17 cellular contexts compared by ENCODE assay signal in genomic region chr6:16216501-16217155, GRCh38. TPM values are rescaled to one million over a fixed set of nuclear protein-coding genes. Genes with fewer than 3 reads are reported as not detected.
DNase-seq lines count a peak whose midpoint lies in the region; ATAC-seq, FAIRE-seq and TF ChIP-seq lines count a peak whose summit lies in the region.
"Had no signal": no experiment of that assay in that cellular context is flagged by ENCODE, and none has a peak within 500 bp of the region (broad histone marks: within the 10 kb centered on the region; RNA-seq: fewer than 3 reads in every experiment).

No MANE protein-coding gene starts in this region.

- H2BK5ac ChIP-seq in H1 (ENCODE audit: low read depth, low read length): no peak overlapping the region

- H4K8ac ChIP-seq in H1 (ENCODE audit: extremely low read depth, insufficient read depth, low read length): no peak overlapping the region

- H3K4me3 ChIP-seq in H1 (ENCODE audit: extremely low read depth in 1 of 4, insufficient read depth in 2 of 4, low read depth in 3 of 4, low read length in 4 of 4) (peak overlapping the region in 1 of 4 experiments; percentile 38; a peak in 2 of 8 replicates), HepG2 (replicated peaks in 1 of 3; ENCODE audit: insufficient read depth in 1 of 3, low read depth in 2 of 3, low read length in 3 of 3) (no peak overlapping the region), skeletal muscle tissue (ENCODE audit: low read length in 3 of 3) (peak overlapping the region in 2 of 3 donors; percentile 41 to 43)

- H3K9ac ChIP-seq in H1 (replicated peaks in 1 of 4; ENCODE audit: extremely low read depth in 1 of 4, low read depth in 3 of 4, low read length in 3 of 4) (no peak overlapping the region), HepG2 (ENCODE audit: insufficient read depth, low read depth, low read length) (no peak overlapping the region), skeletal muscle tissue (ENCODE audit: low read depth in 1 of 3, low read length in 3 of 3) (peak overlapping the region in 1 of 3 donors; percentile 5)

- FAIRE-seq in H1 (lab: Jason Lieb, UNC) (no peak), HepG2 (lab: Jason Lieb, UNC) (no peak)
- FAIRE-seq: endometrium, H54 had no signal

- intact Hi-C loops in HepG2 (cut with micrococcal nuclease; ENCODE audit: unreplicated experiment): no loop called here

- no peaks in the 10 kb centered on the region for H3K4me1 ChIP-seq in H1 (replicated peaks in 1 of 4; ENCODE audit: control insufficient read depth in 3 of 4, insufficient read depth in 4 of 4, low read length in 3 of 4)
- peaks cover 6% of the 10 kb centered on the region; the same call in 1 of the 2 replicates for H3K4me1 ChIP-seq in HepG2 (ENCODE audit: insufficient read depth, low read length)
- H3K4me1 ChIP-seq in skeletal muscle tissue (ENCODE audit: control insufficient read depth in 3 of 3, insufficient read depth in 3 of 3, low read length in 3 of 3): peaks cover 0 to 5% (median 0%) of the 10 kb centered on the region in 3 donors

- H3K36me3 ChIP-seq in H1 (ENCODE audit: control insufficient read depth in 2 of 4, insufficient read depth in 4 of 4, low read length in 3 of 4) (no peaks in the 10 kb centered on the region), HepG2 (replicated peaks in 1 of 2; ENCODE audit: control insufficient read depth in 1 of 2, insufficient read depth in 2 of 2, low read length in 2 of 2) (no peaks in the 10 kb centered on the region), skeletal muscle tissue (ENCODE audit: control insufficient read depth in 3 of 3, insufficient read depth in 3 of 3, low read length in 3 of 3) (no peaks in the 10 kb centered on the region)

- H3K4me2 ChIP-seq in H1 (ENCODE audit: insufficient read depth in 1 of 2, low read depth in 2 of 2, low read length in 2 of 2): peak overlapping the region in 1 of 2 experiments; percentile 24; a peak in 2 of 4 replicates
- H3K4me2 ChIP-seq in HepG2 (ENCODE audit: low read depth, low read length): no peak overlapping the region

- no peak overlapping the region for H3K14ac ChIP-seq in H1 (ENCODE audit: insufficient read length)

- H3K18ac ChIP-seq in H1 (ENCODE audit: extremely low read depth, low read length): no peak overlapping the region; the same call in 1 of the 2 replicates

- TF ChIP-seq CTCF in H1 (IDR thresholded peaks at IDR 0.05; ENCODE audit: control extremely low read depth in 1 of 3, insufficient read depth in 1 of 3, low read depth in 1 of 3, low read length in 3 of 3) (peak in 1 of 3 experiments; percentile 0; a peak in 1 of 4 replicates), HepG2 (CRISPR knock-in tag; IDR thresholded peaks at IDR 0.05) (no peak)

- no peak overlapping the region for H2AK5ac ChIP-seq in H1 (ENCODE audit: low read depth, low read length)

- H2BK20ac ChIP-seq in H1 (ENCODE audit: low read length): no peak overlapping the region

- TF ChIP-seq RAD21 in H1 (IDR thresholded peaks at IDR 0.05 in 1 of 2, conservative IDR thresholded peaks at IDR 0.05 in 1 of 2; ENCODE audit: low read depth in 2 of 2, low read length in 2 of 2) (no peak), HepG2 (CRISPR knock-in tag; IDR thresholded peaks at IDR 0.05) (no peak)

- no peak overlapping the region for H2BK15ac ChIP-seq in H1 (ENCODE audit: low read length)

- CTCF ChIA-PET in H1 (lab: Charles Lee; ENCODE audit: partially characterized antibody) (interaction anchor here (1.5 to 5.3 kb wide), 6 partner anchors 10 to 60 kb away, joined by 4 to 30 read pairs (median 8); no protein-coding TSS in a partner anchor), HepG2 (lab: Yijun Ruan, JAX; ENCODE audit: low intra/inter-chr PET ratio, low total read pairs) (no interaction called here)

- no peak overlapping the region for H3K27ac ChIP-seq in H1 (ENCODE audit: low read depth, low read length)
- no peak overlapping the region for H3K27ac ChIP-seq in HepG2 (ENCODE audit: extremely low read length, insufficient read depth, low read length)
- no peak overlapping the region for H3K27ac ChIP-seq in skeletal muscle tissue (ENCODE audit: low read depth, low read length)

- TF ChIP-seq EP300 in H1 (IDR thresholded peaks at IDR 0.05; ENCODE audit: borderline replicate concordance in 1 of 2, low read depth in 2 of 2, low read length in 2 of 2) (no peak), HepG2 (IDR thresholded peaks at IDR 0.05; ENCODE audit: low read depth in 2 of 2, low read length in 2 of 2) (no peak), HepG2 (CRISPR knock-in tag; IDR thresholded peaks at IDR 0.05; ENCODE audit: borderline replicate concordance) (no peak)

- H3K56ac ChIP-seq in H1 (replicated peaks; ENCODE audit: insufficient read length, low read depth, low read length): no peak overlapping the region

- BruUV-seq in HepG2 (replicated peaks; lab: Mats Ljungman, UMichigan): no TSS peak

- DNase-seq in NCI-H446 treated with DMSO at 0.1 percent for 48 hours (lab: John Stamatoyannopoulos, UW) (peak; percentile 14), H1 (ENCODE audit: low read depth in 1 of 2, low spot score in 2 of 2) (peak in 1 of 2 experiments; percentile 54), HepG2 (ENCODE audit: low spot score) (no peak), NCI-H1105 treated with DMSO at 0.1 percent for 48 hours (lab: John Stamatoyannopoulos, UW) (no peak)
- DNase-seq: activated effector memory CD4-positive, alpha-beta T cell treated with anti-CD3 and anti-CD28 coated beads, Interleukin-2, amount 50 U/mL, for 16 hours; AML-193; DMS153; naive B cell; NCI-H1092 treated with DMSO at 0.1 percent for 48 hours; stimulated activated naive CD8-positive, alpha-beta T cell treated with anti-CD3 and anti-CD28 coated beads, Interleukin-15, amount 100 ng/mL, for 72 hours had no signal

- no peak overlapping the region for H4K5ac ChIP-seq in H1 (ENCODE audit: insufficient read length, low read depth, low read length)

- H2BK12ac ChIP-seq in H1 (ENCODE audit: low read depth, low read length): no peak overlapping the region

- H3K23me2 ChIP-seq in H1 (ENCODE audit: low read depth, low read length): no peaks in the 10 kb centered on the region

- POLR2A ChIA-PET in H1 (lab: Charles Lee; ENCODE audit: partially characterized antibody) (interaction anchor here (1.3 kb wide), 1 partner anchor 88 kb away, joined by 3 read pairs; the partner anchor contains the start of gene MYLIP), HepG2 (lab: Yijun Ruan, JAX) (no interaction called here)

- no peaks in the 10 kb centered on the region for H4K20me1 ChIP-seq in H1 (replicated peaks in 1 of 2; ENCODE audit: control insufficient read depth in 1 of 2, insufficient read depth in 2 of 2, low read length in 2 of 2)
- no peaks in the 10 kb centered on the region; the same call in 1 of the 2 replicates for H4K20me1 ChIP-seq in HepG2 (ENCODE audit: insufficient read depth, low read length)

- no peak overlapping the region for H3K23ac ChIP-seq in H1 (ENCODE audit: insufficient read length)

- H2BK120ac ChIP-seq in H1 (replicated peaks; ENCODE audit: low read depth, low read length): no peak overlapping the region

- H3K9me3 ChIP-seq in H1 (ENCODE audit: insufficient read depth in 2 of 2, low read depth in 1 of 2, low read length in 1 of 2) (no peaks in the 10 kb centered on the region), HepG2 (ENCODE audit: low read length) (no peaks in the 10 kb centered on the region), skeletal muscle tissue (ENCODE audit: control insufficient read depth in 3 of 3, low read length in 3 of 3) (no peaks in the 10 kb centered on the region)

- H3K27me3 ChIP-seq in H1 (replicated peaks in 1 of 4; ENCODE audit: control insufficient read depth in 3 of 4, extremely low read depth in 1 of 4, insufficient read depth in 3 of 4, low read length in 3 of 4): peaks cover 0 to 3% (median 0%) of the 10 kb centered on the region in 4 experiments; a peak in 2 of 7 replicates
- peaks cover 6 to 14% of the 10 kb centered on the region in 2 experiments; a peak in 2 of 5 replicates for H3K27me3 ChIP-seq in HepG2 (ENCODE audit: control insufficient read depth in 1 of 2, insufficient read depth in 2 of 2, low read length in 2 of 2)
- peaks cover 0 to 5% (median 0%) of the 10 kb centered on the region in 3 donors for H3K27me3 ChIP-seq in skeletal muscle tissue (ENCODE audit: control insufficient read depth in 3 of 3, insufficient read depth in 3 of 3, low read length in 3 of 3)

- no peaks in the 10 kb centered on the region for H3K79me1 ChIP-seq in H1 (ENCODE audit: low read depth, low read length)

- H4K91ac ChIP-seq in H1 (replicated peaks; ENCODE audit: insufficient read length, low read length): no peak overlapping the region

- 60% methylated on average over 34 of the region's 43 CpGs; no CpG with 5 or more reads in 1 of the 2 experiments for WGBS in H1 (ENCODE audit: extremely low coverage in 1 of 2, insufficient coverage in 1 of 2, insufficient read length in 1 of 2, insufficient replicate concordance in 2 of 2, low coverage in 1 of 2, low lambda C conversion rate in 2 of 2, missing lambda C conversion rate in 1 of 2), 2 experiments
- WGBS in HepG2 (ENCODE audit: low lambda C conversion rate): 64% methylated on average over 26 of the region's 43 CpGs

- H2AFZ ChIP-seq in H1 (ENCODE audit: low read length): 0 out of 2 replicates have a peak overlapping the region, but pooled peaks have one; percentile 29
- H2AFZ ChIP-seq in HepG2 (ENCODE audit: low read length): no peak overlapping the region

- in situ Hi-C loops in HepG2 (cut with HindIII; ENCODE audit: extremely low pct_ligation_motif_present, low pct_unique_long_range_greater_than_20kb): no loop called here

- H3K79me2 ChIP-seq in H1 (ENCODE audit: control insufficient read depth in 1 of 2, insufficient read depth in 2 of 2, low read length in 2 of 2) (no peaks in the 10 kb centered on the region), HepG2 (ENCODE audit: insufficient read depth, low read length) (no peaks in the 10 kb centered on the region)

- ATAC-seq in HepG2 (no peak), GM21737 (IDR thresholded peaks at IDR 0.05; ENCODE audit: unreplicated experiment) (no peak), GM18868 (IDR thresholded peaks at IDR 0.05; ENCODE audit: unreplicated experiment) (no peak), GM18867 (IDR thresholded peaks at IDR 0.05; ENCODE audit: unreplicated experiment) (no peak)
- ATAC-seq: SK-N-SH treated with all-trans-retinoic acid at 6 μM for 48 hours had no signal

- no peak overlapping the region for H3K4ac ChIP-seq in H1 (replicated peaks; ENCODE audit: insufficient read length, low read depth, low read length)

- TF ChIP-seq POLR2A in H1 (IDR thresholded peaks at IDR 0.05; ENCODE audit: control extremely low read depth in 1 of 2, low read depth in 2 of 2, low read length in 2 of 2) (no peak), HepG2 (IDR thresholded peaks at IDR 0.05; ENCODE audit: insufficient read depth in 1 of 2, low read depth in 2 of 2, low read length in 2 of 2) (no peak)

RNA-seq across cellular contexts. Expression of gene GMPR, which starts 21.8 kb away (rescaled TPM):
- total RNA-seq in H1 (2021; fragmentation: NEBNext Ultra II Directional; extraction: Animal tissue kit (Norgen Biotek cat#: 25700)): 0.99 and 1.2 TPM in 2 replicates
- polyA plus RNA-seq in H1 (2011; rRNA removed) (1.2 and 1.7 TPM in 2 replicates), HepG2 (2011; rRNA removed) (not detected in 2 replicates)
- polyA plus RNA-seq in H1 (2011; cell fraction: cytosol; rRNA removed): 1.1 TPM
- polyA plus RNA-seq in H1 (2011; cell fraction: nucleus; rRNA removed): 0.90 TPM
- 1.1 to 1.8 TPM (median 1.3 TPM) in 4 replicates for polyA plus RNA-seq in H1 (2012, experiment 1 of 2)
- polyA plus RNA-seq in H1 (2012, experiment 2 of 2): 0.94 TPM
- polyA plus RNA-seq in H1 (2013, experiment 1 of 2): 2.0 TPM
- 1.9 TPM for polyA plus RNA-seq in H1 (2013, experiment 2 of 2)
- 0.24 and 0.57 TPM in 2 replicates for polyA minus RNA-seq in H1 (2011; rRNA and poly(A)+ RNA removed)
- not detected for polyA minus RNA-seq in H1 (2011; cell fraction: cytosol; rRNA and poly(A)+ RNA removed)
- polyA minus RNA-seq in H1 (2011; cell fraction: nucleus; rRNA and poly(A)+ RNA removed): not detected
- total RNA-seq in HepG2 (2016; rRNA removed; fragmentation: Illumina TruSeq; extraction: Trizol) (not detected in 2 replicates), skeletal muscle tissue (26.1 TPM)
- not detected in 2 replicates for total RNA-seq in HepG2 (2016; cell fraction: cytosol; rRNA removed; fragmentation: Illumina TruSeq; extraction: Trizol; ENCODE audit: low read depth)
- total RNA-seq in HepG2 (2016; cell fraction: insoluble cytoplasmic fraction; rRNA removed; fragmentation: Illumina TruSeq; extraction: Trizol): not detected in 2 replicates
- total RNA-seq in HepG2 (2016; cell fraction: membrane; rRNA removed; fragmentation: Illumina TruSeq; extraction: Trizol): not detected in 2 replicates
- total RNA-seq in HepG2 (2016; cell fraction: nucleus; rRNA removed; fragmentation: Illumina TruSeq; extraction: Trizol): not detected in 2 replicates
- polyA plus RNA-seq in HepG2 (2011; cell fraction: cytosol; rRNA removed): not detected in 2 replicates
- polyA plus RNA-seq in HepG2 (2011; cell fraction: nucleus; rRNA removed): not detected in 2 replicates
- 0.20 TPM in 1 of 2 replicates, not detected in the other for polyA plus RNA-seq in HepG2 (2012)
- polyA plus RNA-seq in HepG2 (2016; cell fraction: cytosol; fragmentation: Illumina TruSeq; extraction: Trizol; ENCODE audit: low read depth): not detected in 2 replicates
- not detected in 2 replicates for polyA plus RNA-seq in HepG2 (2016; cell fraction: insoluble cytoplasmic fraction; fragmentation: Illumina TruSeq; extraction: Trizol; ENCODE audit: low read depth)
- not detected in 2 replicates for polyA plus RNA-seq in HepG2 (2016; cell fraction: membrane; fragmentation: Illumina TruSeq; extraction: Trizol; ENCODE audit: low read depth)
- polyA plus RNA-seq in HepG2 (2016; cell fraction: nucleus; fragmentation: Illumina TruSeq; extraction: Trizol; ENCODE audit: insufficient read depth, low read depth): not detected in 2 replicates
- polyA minus RNA-seq in HepG2 (2011; rRNA and poly(A)+ RNA removed; ENCODE audit: low replicate concordance): 0.60 and 1.2 TPM in 2 replicates
- polyA minus RNA-seq in HepG2 (2011; cell fraction: cytosol; rRNA and poly(A)+ RNA removed): not detected in 2 replicates
- polyA minus RNA-seq in HepG2 (2011; cell fraction: nucleus; rRNA and poly(A)+ RNA removed): not detected in 2 replicates

Comparison
In these comparisons a context has a peak if more than half of its experiments do, and no peak if none do; other contexts are left out.
1. H3K4me3 ChIP-seq: peak in skeletal muscle tissue (2 of 3); none in HepG2 (0 of 3).
2. RNA of gene GMPR, which starts 21.8 kb away (total RNA-seq): 26.1 TPM in skeletal muscle tissue (single experiment); 0.99 to 1.2 TPM in H1 and not detected in HepG2; every median in the first group is over 10 times any median in the second.